Comparison of ENCODE assay signal across 21 cellular contexts in genomic region chr18:10416020-10416419, GRCh38. TPM values are rescaled to one million over a fixed set of nuclear protein-coding genes. Genes with fewer than 3 reads are reported as not detected.
"Had no signal": no experiment of that assay in that cellular context is flagged by ENCODE, and none has a peak within 500 bp of the region (broad histone marks: within the 10 kb centered on the region; RNA-seq: fewer than 3 reads in every experiment).

No MANE protein-coding gene starts in this region.

- H3K27ac ChIP-seq: colonic mucosa, heart left ventricle, ovary, right atrium auricular region, thyroid gland, upper lobe of right lung had no signal

- H3K4me1 ChIP-seq: colonic mucosa, right atrium auricular region, thyroid gland, upper lobe of right lung had no signal

- DNase-seq: colonic mucosa; dermis blood vessel endothelial cell; heart left ventricle; hippocampal formation; left colon; left ventricle myocardium superior; naive thymus-derived CD4-positive, alpha-beta T cell; nephron progenitor cell; ovary; stimulated activated CD4-positive, alpha-beta T cell treated with anti-CD3 and anti-CD28 coated beads, Interleukin-2, amount 100 ng/mL, for 48 hours; stimulated activated CD8-positive, alpha-beta memory T cell treated with anti-CD3 and anti-CD28 coated beads, Interleukin-4, amount 100 ng/mL, for 48 hours; stimulated activated naive CD8-positive, alpha-beta T cell treated with anti-CD3 and anti-CD28 coated beads, Interleukin-15, Interleukin-2, amounts not matched to agents 100 U/mL and 50 U/mL, for 24 hours; thyroid gland; upper lobe of right lung had no signal

- H3K36me3 ChIP-seq: colonic mucosa, heart left ventricle, ovary, right atrium auricular region, suprapubic skin, thyroid gland, upper lobe of right lung had no signal

- H3K4me2 ChIP-seq: smooth muscle cell had no signal

- FAIRE-seq: frontal cortex had no signal

- H3K9me3 ChIP-seq: colonic mucosa, ovary, right atrium auricular region, suprapubic skin, thyroid gland, upper lobe of right lung had no signal

- ATAC-seq: heart left ventricle; left colon; left ventricle myocardium superior; naive thymus-derived CD4-positive, alpha-beta T cell; stimulated activated effector memory CD8-positive, alpha-beta T cell treated with anti-CD3 and anti-CD28 coated beads, Interleukin-12 subunit alpha, Interleukin-12 subunit beta, amount 100 ng/mL, for 72 hours; stimulated activated naive CD8-positive, alpha-beta T cell treated with anti-CD3 and anti-CD28 coated beads, Interleukin-15, Interleukin-2, amounts not matched to agents 100 U/mL and 50 U/mL, for 24 hours; upper lobe of right lung had no signal

- H3K27me3 ChIP-seq: colonic mucosa, heart left ventricle, ovary, right atrium auricular region, suprapubic skin, thyroid gland, upper lobe of right lung had no signal

- H3K4me3 ChIP-seq: colonic mucosa, heart left ventricle, ovary, right atrium auricular region, smooth muscle cell, suprapubic skin, thyroid gland, upper lobe of right lung had no signal

RNA-seq across cellular contexts. Expression of gene APCDD1, which starts 38.4 kb away (rescaled TPM):
- total RNA-seq: epithelial cell of proximal tubule, lung microvascular endothelial cell had no signal
- polyA plus RNA-seq: naive thymus-derived CD4-positive, alpha-beta T cell had no signal
